ENCODE assay signal across 29 cellular contexts in the genomic region with DNA sequence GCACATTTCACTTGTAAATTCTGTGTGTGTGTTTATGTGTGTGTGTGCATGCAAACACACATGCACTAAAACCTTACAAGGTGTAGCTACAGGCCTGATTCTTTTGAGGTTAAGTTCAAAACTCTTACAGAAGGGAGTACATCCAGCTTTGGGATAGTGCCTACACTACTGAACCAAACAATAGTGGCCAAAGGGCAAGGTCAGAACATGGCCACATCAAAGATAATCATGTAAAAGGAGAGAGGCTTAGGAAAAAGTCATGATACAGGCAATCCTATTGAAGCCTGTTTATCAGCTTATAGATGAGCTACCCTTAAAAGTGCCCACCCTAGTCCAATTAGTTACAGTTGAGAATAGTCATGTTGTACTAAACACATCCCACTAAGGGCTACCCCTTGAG.
"Had no signal": no experiment of that assay in that cellular context is flagged by ENCODE, and none has a peak within 500 bp of the region (broad histone marks: within the 10 kb centered on the region; RNA-seq: fewer than 3 reads in every experiment).

No MANE protein-coding gene starts in this region.

- H3K36me3 ChIP-seq: left lung, lower lobe of right lung, neural progenitor cell, neutrophil, sigmoid colon, tibial nerve, upper lobe of left lung, vagina had no signal

- H3K27me3 ChIP-seq: left lung, neural progenitor cell, neutrophil, sigmoid colon, tibial nerve, upper lobe of left lung, vagina had no signal

- H3K27ac Mint-ChIP-seq: immature natural killer cell; natural killer cell; nephron progenitor cell; neural progenitor cell; progenitor cell of endocrine pancreas; stimulated activated memory B cell treated with anti-CD40 and anti-IgM and Interleukin-4, amounts not matched to agents 10 μg/mL and 1 μg/mL and 100 μg/mL, for 72 hours; stimulated activated naive CD8-positive, alpha-beta T cell treated with anti-CD3 and anti-CD28 coated beads, Interleukin-15, amount 100 ng/mL, for 72 hours had no signal

- H3K9ac ChIP-seq: neural progenitor cell, parathyroid adenoma had no signal

- H2AFZ ChIP-seq: neural progenitor cell, parathyroid adenoma had no signal

- H3K4me1 Mint-ChIP-seq: immature natural killer cell; natural killer cell; stimulated activated memory B cell treated with anti-CD40 and anti-IgM and Interleukin-4, amounts not matched to agents 10 μg/mL and 1 μg/mL and 100 μg/mL, for 72 hours; stimulated activated naive CD8-positive, alpha-beta T cell treated with anti-CD3 and anti-CD28 coated beads, Interleukin-15, amount 100 ng/mL, for 72 hours had no signal

- H3K27me3 Mint-ChIP-seq: progenitor cell of endocrine pancreas; stimulated activated memory B cell treated with anti-CD40 and anti-IgM and Interleukin-4, amounts not matched to agents 10 μg/mL and 1 μg/mL and 100 μg/mL, for 72 hours had no signal

- H3K4me2 ChIP-seq: neural progenitor cell, smooth muscle cell had no signal

- H3K36me3 Mint-ChIP-seq: immature natural killer cell; natural killer cell; neural progenitor cell; stimulated activated memory B cell treated with anti-CD40 and anti-IgM and Interleukin-4, amounts not matched to agents 10 μg/mL and 1 μg/mL and 100 μg/mL, for 72 hours had no signal

- DNase-seq: hypothalamus; immature natural killer cell; kidney; left colon; left lung; lower lobe of right lung; natural killer cell; nephron progenitor cell; occipital lobe; retina; right cardiac atrium; sigmoid colon; stimulated activated CD4-positive, alpha-beta T cell treated with anti-CD3 and anti-CD28 coated beads, Interleukin-1b, Interleukin-23, amount 100 ng/mL, for 48 hours; stimulated activated CD4-positive, alpha-beta T cell treated with anti-CD3 and anti-CD28 coated beads, Interleukin-2, amount 100 ng/mL, for 48 hours; stimulated activated CD4-positive, alpha-beta T cell treated with anti-CD3 and anti-CD28 coated beads, Interleukin-4, amount 100 ng/mL, for 4 hours; stimulated activated CD8-positive, alpha-beta memory T cell treated with anti-CD3 and anti-CD28 coated beads, Interleukin-4, amount 100 ng/mL, for 48 hours; stimulated activated naive CD4-positive, alpha-beta T cell treated with Interleukin-2 at 50 U/mL for 16 hours; stimulated activated naive CD8-positive, alpha-beta T cell treated with anti-CD3 and anti-CD28 coated beads, Interleukin-15, amount 100 ng/mL, for 72 hours; substantia nigra; upper lobe of left lung had no signal

- H3K79me2 ChIP-seq: parathyroid adenoma had no signal

- H3K9me3 ChIP-seq: left lung, lower lobe of right lung, neutrophil, sigmoid colon, tibial nerve, upper lobe of left lung, vagina had no signal

- H3K4me3 ChIP-seq: left lung, lower lobe of right lung, neural progenitor cell, sigmoid colon, smooth muscle cell, tibial nerve, upper lobe of left lung, vagina had no signal

- H3K4me3 Mint-ChIP-seq: immature natural killer cell; natural killer cell; nephron progenitor cell; neural progenitor cell; stimulated activated memory B cell treated with anti-CD40 and anti-IgM and Interleukin-4, amounts not matched to agents 10 μg/mL and 1 μg/mL and 100 μg/mL, for 72 hours; stimulated activated naive CD8-positive, alpha-beta T cell treated with anti-CD3 and anti-CD28 coated beads, Interleukin-15, amount 100 ng/mL, for 72 hours had no signal

- ATAC-seq: left colon; left lung; lower lobe of right lung; natural killer cell; right cardiac atrium; stimulated activated memory B cell treated with anti-CD40 and anti-IgM and Interleukin-4, amounts not matched to agents 10 μg/mL and 1 μg/mL and 100 μg/mL, for 72 hours; stimulated activated naive CD8-positive, alpha-beta T cell treated with anti-CD3 and anti-CD28 coated beads, Interleukin-15, amount 100 ng/mL, for 72 hours had no signal

- H3K27ac ChIP-seq: left lung, lower lobe of right lung, neural progenitor cell, neutrophil, parathyroid adenoma, sigmoid colon, tibial nerve, upper lobe of left lung, vagina had no signal

- H3K9me3 Mint-ChIP-seq: natural killer cell had no signal

- H3K4me1 ChIP-seq: left lung, lower lobe of right lung, neural progenitor cell, parathyroid adenoma, tibial nerve, upper lobe of left lung, vagina had no signal

- FAIRE-seq: islet of Langerhans, kidney had no signal
